In genomic region chr10:22150842-22151241, GRCh38 we compare ENCODE assay signal across 33 cellular contexts.
"Had no signal": no experiment of that assay in that cellular context is flagged by ENCODE, and none has a peak within 500 bp of the region (broad histone marks: within the 10 kb centered on the region; RNA-seq: fewer than 3 reads in every experiment).

No MANE protein-coding gene starts in this region.

- H3K4me1 ChIP-seq: adrenal gland, ascending aorta, body of pancreas, breast epithelium had no signal

- ATAC-seq: activated naive CD4-positive, alpha-beta T cell treated with anti-CD3 and anti-CD28 coated beads, Interleukin-2, amount 50 U/mL, for 72 hours; activated naive CD8-positive, alpha-beta T cell treated with anti-CD3 and anti-CD28 coated beads, Interleukin-2, amount 50 U/mL, for 24 hours; activated T-cell treated with anti-CD3 and anti-CD28 coated beads, Interleukin-2, amount 50 U/mL, for 4 hours; activated T-cell treated with anti-CD3 and anti-CD28 coated beads, Interleukin-2, amount 50 U/mL, for 72 hours; activated T-helper 17 cell treated with anti-CD3 and anti-CD28 coated beads, Interleukin-2, amount 50 U/mL, for 72 hours; body of pancreas had no signal

- H3K27me3 ChIP-seq: adrenal gland, ascending aorta, body of pancreas, brain microvascular endothelial cell, breast epithelium, cardiac muscle cell had no signal

- H3K36me3 ChIP-seq: adrenal gland, ascending aorta, brain microvascular endothelial cell, breast epithelium, cardiac muscle cell had no signal

- H3K27ac ChIP-seq: adrenal gland, ascending aorta, body of pancreas, brain microvascular endothelial cell, breast epithelium, cardiac muscle cell had no signal

- H3K4me3 ChIP-seq: adrenal gland, ascending aorta, body of pancreas, breast epithelium, cardiac muscle cell had no signal

- DNase-seq: activated effector memory CD4-positive, alpha-beta T cell treated with anti-CD3 and anti-CD28 coated beads, Interleukin-2, amount 50 U/mL, for 16 hours; activated effector memory CD4-positive, alpha-beta T cell treated with Interleukin-2 at 50 U/mL for 16 hours; activated gamma-delta T cell; activated gamma-delta T cell treated with Interleukin-2 at 50 U/mL for 16 hours; activated naive CD4-positive, alpha-beta T cell; activated naive CD4-positive, alpha-beta T cell treated with anti-CD3 and anti-CD28 coated beads for 36 hours; activated naive CD4-positive, alpha-beta T cell treated with anti-CD3 and anti-CD28 coated beads, Interleukin-2, amount 10 ng/mL, durations not matched to agents 7 days and 5 days; activated naive CD4-positive, alpha-beta T cell treated with anti-CD3 and anti-CD28 coated beads, Interleukin-2, amount 50 U/mL, for 16 hours; activated naive CD4-positive, alpha-beta T cell treated with Interleukin-2 at 50 U/mL for 16 hours; activated naive CD8-positive, alpha-beta T cell treated with anti-CD3 and anti-CD28 coated beads for 36 hours; activated naive CD8-positive, alpha-beta T cell treated with anti-CD3 and anti-CD28 coated beads, Interleukin-2, amount 10 ng/mL, durations not matched to agents 7 days and 5 days; activated naive CD8-positive, alpha-beta T cell treated with anti-CD3 and anti-CD28 coated beads, Interleukin-2, amount 50 U/mL, for 24 hours; activated T-cell treated with anti-CD3 and anti-CD28 coated beads, Interleukin-2, amount 50 U/mL, for 24 hours; activated T-cell treated with anti-CD3 and anti-CD28 coated beads, Interleukin-2, amount 50 U/mL, for 4 hours; activated T-cell treated with anti-CD3 and anti-CD28 coated beads, Interleukin-2, amount 50 U/mL, for 48 hours; activated T-cell treated with anti-CD3 and anti-CD28 coated beads, Interleukin-2, amount 50 U/mL, for 72 hours; adrenal gland; amniotic stem cell; amygdala; anterior cingulate cortex; aorta; body of pancreas; brain microvascular endothelial cell; caudate nucleus; central memory CD4-positive, alpha-beta T cell; cerebellar nuclear complex had no signal

- FAIRE-seq: astrocyte, bronchial epithelial cell had no signal

- H3K9me3 ChIP-seq: adrenal gland had no signal
